ENCODE assay signal across 8 cellular contexts in the genomic region with DNA sequence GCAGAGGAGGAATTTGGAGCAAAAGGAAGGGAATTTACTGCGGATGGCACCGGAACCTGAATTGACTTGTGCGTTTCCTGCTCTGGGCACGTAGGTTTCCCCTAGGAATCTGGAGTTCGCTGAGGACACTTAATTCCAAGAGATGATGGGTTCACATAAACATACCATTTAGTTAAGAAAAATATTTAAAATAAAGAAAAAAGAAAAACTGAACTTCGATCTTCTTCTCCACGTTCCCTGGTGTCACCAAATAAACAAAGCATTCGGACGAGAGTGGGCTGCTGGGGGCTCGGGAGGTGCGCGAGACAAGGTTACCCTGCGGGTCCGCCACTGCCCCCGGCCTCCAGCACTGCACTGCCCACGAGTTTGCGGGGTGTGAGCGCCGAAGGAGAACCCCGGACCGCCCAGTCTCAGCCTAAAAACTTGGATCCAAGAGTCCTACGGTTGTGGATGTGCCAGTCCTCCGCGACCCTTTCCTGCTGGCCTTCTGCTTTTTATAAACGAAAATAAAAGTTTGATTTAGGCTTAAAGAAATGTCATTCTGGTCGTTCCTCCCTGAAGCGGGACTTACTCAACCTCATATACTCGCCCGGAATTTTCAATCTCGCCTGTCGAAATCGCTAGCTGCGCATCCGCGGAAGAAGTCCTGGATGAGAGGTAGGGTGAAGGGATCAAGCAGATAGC. TPM values are rescaled to one million over a fixed set of nuclear protein-coding genes. Genes with fewer than 3 reads are reported as not detected.
A peak's percentile ranks its signal among the peaks of the same experiment; 100 is the strongest.
DNase-seq lines count a peak whose midpoint lies in the region; ATAC-seq and TF ChIP-seq lines count a peak whose summit lies in the region.

No MANE protein-coding gene starts in this region.

- no peak for DNase-seq in mammary epithelial cell
- peak; percentile 25 for DNase-seq in mesendoderm
- no peak for DNase-seq in NCI-H774 (lab: John Stamatoyannopoulos, UW)
- no peak for DNase-seq in stimulated activated CD4-positive, alpha-beta T cell treated with anti-CD3 and anti-CD28 coated beads, Interleukin-15, amount 100 ng/mL, for 24 hours
- DNase-seq in CD1c-positive myeloid dendritic cell (ENCODE audit: extremely low spot score) = no peak
- no peak for DNase-seq in DMS79 (lab: John Stamatoyannopoulos, UW)

- CTCF ChIA-PET in mammary epithelial cell (lab: Charles Lee; ENCODE audit: low non-redundant PET) = interaction anchor here (0.6 kb wide), 1 partner anchor 17 kb away, joined by 3 read pairs; no protein-coding TSS in a partner anchor

- no peak overlapping the region for H2AK5ac ChIP-seq in mesendoderm (ENCODE audit: low read length)

- TF ChIP-seq CTCF in mammary epithelial cell (conservative IDR thresholded peaks at IDR 0.05 in 1 of 2, IDR thresholded peaks at IDR 0.05 in 1 of 2; ENCODE audit: extremely low read depth in 1 of 2, insufficient read depth in 1 of 2, low read depth in 1 of 2, low read length in 2 of 2) = no peak

- peak overlapping the region; percentile 85 for H3K4ac ChIP-seq in mesendoderm (ENCODE audit: low read depth, low read length)

- peaks cover 2% of the 10 kb centered on the region for H3K79me2 ChIP-seq in mammary epithelial cell (ENCODE audit: insufficient read depth, low read length)
- H3K79me2 ChIP-seq in mesendoderm (ENCODE audit: control insufficient read depth, insufficient read depth, low read length) = peaks cover 5% of the 10 kb centered on the region

- no peak overlapping the region for H2BK15ac ChIP-seq in mesendoderm (replicated peaks; ENCODE audit: low read depth)

- ATAC-seq in HG03442 (IDR thresholded peaks at IDR 0.05; ENCODE audit: unreplicated experiment) = peak; percentile 1

- intact Hi-C loops in mammary epithelial cell (cut with micrococcal nuclease) = loop anchor here (1.0 to 5.0 kb wide), 11 partner anchors 158 to 1494 kb away; a partner anchor contains a TSS

- H3K18ac ChIP-seq in mesendoderm (ENCODE audit: low read length) = peak overlapping the region; percentile 15

- no peak overlapping the region for H3K27ac ChIP-seq in mammary epithelial cell (ENCODE audit: insufficient read depth, low read depth, low read length)
- H3K27ac ChIP-seq in mesendoderm (ENCODE audit: low read depth, low read length) = peak overlapping the region; percentile 67

- in situ Hi-C loops in mammary epithelial cell (cut with MboI; ENCODE audit: low sequenced_read_pairs in 2 of 2) = loop anchor here in 1 of 2 donors (10.0 to 25.0 kb wide), 2 partner anchors 220 to 408 kb away; no protein-coding TSS in a partner anchor

- H3K79me1 ChIP-seq in mesendoderm (ENCODE audit: low read length) = no peaks in the 10 kb centered on the region

- H4K5ac ChIP-seq in mesendoderm (ENCODE audit: low read length) = no peak overlapping the region

- peak overlapping the region; percentile 99 for H3K4me2 ChIP-seq in mammary epithelial cell (ENCODE audit: insufficient read depth, low read depth, low read length)
- H3K4me2 ChIP-seq in mesendoderm (ENCODE audit: low read length) = peak overlapping the region; percentile 77

- H3K36me3 ChIP-seq in mammary epithelial cell (ENCODE audit: insufficient read depth, low read length) = no peaks in the 10 kb centered on the region
- H3K36me3 ChIP-seq in mesendoderm (ENCODE audit: control insufficient read depth, insufficient read depth, low read length) = no peaks in the 10 kb centered on the region

- peak overlapping the region; percentile 95 for H3K56ac ChIP-seq in mesendoderm (ENCODE audit: low read length)

- no peak overlapping the region for H4K8ac ChIP-seq in mesendoderm (ENCODE audit: low read depth, low read length)

- H3K4me1 ChIP-seq in mammary epithelial cell (ENCODE audit: insufficient read depth, low read length) (peaks cover 15% of the 10 kb centered on the region), mesendoderm (ENCODE audit: control insufficient read depth, low read depth, low read length) (peaks cover 4% of the 10 kb centered on the region)

- peak overlapping the region; percentile 34 for H2BK120ac ChIP-seq in mesendoderm (ENCODE audit: low read depth, low read length)

- H4K20me1 ChIP-seq in mammary epithelial cell (ENCODE audit: insufficient read depth, low read length) = no peaks in the 10 kb centered on the region

- H3K27me3 ChIP-seq in mammary epithelial cell (ENCODE audit: insufficient read depth, low read length) (peaks cover 2% of the 10 kb centered on the region), mesendoderm (ENCODE audit: insufficient read depth, low read length, poor library complexity) (peaks cover 3% of the 10 kb centered on the region)

- 13% methylated on average over 19 of the region's 35 CpGs for WGBS in mammary epithelial cell (ENCODE audit: low coverage, missing lambda C conversion rate)
- no CpG with 5 or more reads among the region's 35 CpGs for WGBS in mesendoderm (ENCODE audit: extremely low coverage, insufficient coverage, low lambda C conversion rate)

- no peaks in the 10 kb centered on the region for H3K9me3 ChIP-seq in mammary epithelial cell (replicated peaks; ENCODE audit: insufficient read depth, low read length)

- peak overlapping the region; percentile 54 for H2BK5ac ChIP-seq in mesendoderm (ENCODE audit: low read length)

- dilution Hi-C loops in mammary epithelial cell (cut with HindIII; ENCODE audit: low sequenced_read_pairs) = no loop called here

- peak overlapping the region; percentile 98 for H2AFZ ChIP-seq in mammary epithelial cell (ENCODE audit: low read depth, low read length)

- peak overlapping the region; percentile 59 for H3K23ac ChIP-seq in mesendoderm (ENCODE audit: low read length)

- BruUV-seq in mammary epithelial cell (replicated peaks; lab: Mats Ljungman, UMichigan) = no TSS peak

- H3K4me3 ChIP-seq in GM08714 (ENCODE audit: low read length) (peak overlapping the region; percentile 74), mammary epithelial cell (replicated peaks in 1 of 3; ENCODE audit: insufficient read depth in 1 of 3, low read depth in 2 of 3, low read length in 3 of 3) (peak overlapping the region; percentile 69 to 84 (median 80)), mesendoderm (ENCODE audit: low read length) (peak overlapping the region; percentile 76)

- H3K9ac ChIP-seq in mammary epithelial cell (ENCODE audit: insufficient read depth, low read length) (peak overlapping the region; percentile 35), mesendoderm (ENCODE audit: low read length) (peak overlapping the region; percentile 92)

RNA-seq across cellular contexts. Expression of a gene that starts 30.3 kb away (rescaled TPM):
- total RNA-seq in mammary epithelial cell = 1 to 10 TPM; 1.3 to 1.5 TPM
- 0.16 TPM for polyA plus RNA-seq in mammary epithelial cell
- not detected for polyA minus RNA-seq in mammary epithelial cell
- polyA plus RNA-seq in mesendoderm (2013, experiment 1 of 2) = 1.6 TPM
- polyA plus RNA-seq in mesendoderm (2013, experiment 2 of 2) = 1.7 TPM

RNA-seq across cellular contexts. Expression of a gene that starts 38.9 kb away (rescaled TPM):
- total RNA-seq in mammary epithelial cell = 10 to 100 TPM; 33.7 to 38.2 TPM
- polyA plus RNA-seq in mammary epithelial cell = 22.9 TPM
- polyA minus RNA-seq in mammary epithelial cell = 13.9 TPM
- 37.4 TPM for polyA plus RNA-seq in mesendoderm (2013, experiment 1 of 2)
- 40.3 TPM for polyA plus RNA-seq in mesendoderm (2013, experiment 2 of 2)
